In the genomic region with DNA sequence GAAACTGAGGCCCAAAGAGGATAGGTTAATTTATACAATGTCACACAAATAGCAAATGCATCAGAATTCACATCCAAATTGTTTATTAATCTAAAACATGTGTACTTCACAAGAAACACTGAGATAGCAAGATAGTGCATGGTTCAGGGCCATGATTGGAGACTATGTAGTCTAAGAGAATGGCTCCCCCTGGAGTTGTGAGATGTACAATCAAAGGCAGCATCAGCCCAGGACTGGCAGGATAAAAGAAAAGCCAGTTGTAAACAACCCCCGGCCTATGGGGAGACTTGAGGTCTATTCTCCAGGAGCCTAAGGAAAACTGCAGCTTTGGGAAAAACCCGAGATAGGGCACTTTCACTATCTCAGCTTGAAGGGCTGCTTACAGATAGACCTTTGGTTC, we compare ENCODE assay signal across 15 cellular contexts.
DNase-seq lines count a peak whose midpoint lies in the region; ATAC-seq and TF ChIP-seq lines count a peak whose summit lies in the region.
"Had no signal": no experiment of that assay in that cellular context is flagged by ENCODE, and none has a peak within 500 bp of the region (broad histone marks: within the 10 kb centered on the region; RNA-seq: fewer than 3 reads in every experiment).

No MANE protein-coding gene starts in this region.

- POLR2A ChIA-PET in A673 (lab: Charles Lee; ENCODE audit: low non-redundant PET), result no interaction called here

- BruUV-seq in A673 (replicated peaks; lab: Mats Ljungman, UMichigan), result no TSS peak

- no peak overlapping the region for H3K9ac ChIP-seq in NT2/D1 (ENCODE audit: insufficient read length, low read depth)
- H3K9ac ChIP-seq: parathyroid adenoma had no signal

- H3K4me3 Mint-ChIP-seq in endothelial cell (ENCODE audit: unreplicated experiment), result no peak overlapping the region
- H3K4me3 Mint-ChIP-seq: B cell; stimulated activated naive CD8-positive, alpha-beta T cell treated with anti-CD3 and anti-CD28 coated beads, Interleukin-15, Interleukin-2, amounts not matched to agents 100 ng/mL and 50 ng/mL, for 24 hours had no signal

- intact Hi-C loops in A673 (cut with micrococcal nuclease; ENCODE audit: unreplicated experiment), result loop anchor here (10.0 kb wide), 1 partner anchor 611 kb away; the partner anchor contains the start of gene DAB1
- intact Hi-C loops in posterior vena cava (cut with DNase I), result loop anchor here in 1 of 2 donors (10.0 kb wide), 1 partner anchor 491 kb away; no protein-coding TSS in a partner anchor

- ATAC-seq in HG02981 (IDR thresholded peaks at IDR 0.05; ENCODE audit: unreplicated experiment) (no peak), GM21390 (IDR thresholded peaks at IDR 0.05; ENCODE audit: unreplicated experiment) (no peak), HG02852 (IDR thresholded peaks at IDR 0.05; ENCODE audit: unreplicated experiment) (no peak)
- ATAC-seq: body of pancreas had no signal

- no peaks in the 10 kb centered on the region for H3K27me3 ChIP-seq in A673 (replicated peaks; ENCODE audit: insufficient read depth, low read depth, low read length, poor library complexity)
- peaks cover 2% of the 10 kb centered on the region for H3K27me3 ChIP-seq in GM06990 (replicated peaks; ENCODE audit: control insufficient read depth, insufficient read depth, low read length)
- no peaks in the 10 kb centered on the region for H3K27me3 ChIP-seq in NT2/D1 (ENCODE audit: insufficient read depth, insufficient read length)
- H3K27me3 ChIP-seq: body of pancreas had no signal

- H3K9me3 Mint-ChIP-seq in endothelial cell (ENCODE audit: unreplicated experiment), result no peaks in the 10 kb centered on the region
- H3K9me3 Mint-ChIP-seq: stimulated activated naive CD8-positive, alpha-beta T cell treated with anti-CD3 and anti-CD28 coated beads, Interleukin-15, Interleukin-2, amounts not matched to agents 100 ng/mL and 50 ng/mL, for 24 hours had no signal

- peak; percentile 66 for TF ChIP-seq CTCF in A673 (conservative IDR thresholded peaks at IDR 0.05; ENCODE audit: low read depth, low read length)
- TF ChIP-seq CTCF in GM06990 (IDR thresholded peaks at IDR 0.05; ENCODE audit: insufficient read depth, low read length, poor library complexity, severe bottlenecking), result peak; percentile 34
- TF ChIP-seq CTCF in endothelial cell (IDR thresholded peaks at IDR 0.05; ENCODE audit: unreplicated experiment), result no peak

- H3K4me3 ChIP-seq in A673 (ENCODE audit: low read depth, low read length, poor library complexity, severe bottlenecking) (no peak overlapping the region), GM06990 (replicated peaks; ENCODE audit: low read depth, low read length) (no peak overlapping the region), NT2/D1 (ENCODE audit: insufficient read length, low read depth) (no peak overlapping the region)
- H3K4me3 ChIP-seq: body of pancreas had no signal

- CTCF ChIA-PET in A673 (lab: Charles Lee), result interaction anchor here (0.6 kb wide), 1 partner anchor 1208 kb away, joined by 3 read pairs; no protein-coding TSS in a partner anchor

- no peak overlapping the region for H3K27ac ChIP-seq in A673 (ENCODE audit: low read depth, low read length, poor library complexity, severe bottlenecking)
- H3K27ac ChIP-seq: body of pancreas, parathyroid adenoma had no signal

- H3K9me3 ChIP-seq in A673 (ENCODE audit: low read depth, low read length, poor library complexity, severe bottlenecking) (no peaks in the 10 kb centered on the region), NT2/D1 (ENCODE audit: insufficient read depth, low read length) (no peaks in the 10 kb centered on the region)
- H3K9me3 ChIP-seq: body of pancreas had no signal

- no peak overlapping the region for H3K27ac Mint-ChIP-seq in endothelial cell (ENCODE audit: unreplicated experiment)
- H3K27ac Mint-ChIP-seq: B cell; stimulated activated naive CD8-positive, alpha-beta T cell treated with anti-CD3 and anti-CD28 coated beads, Interleukin-15, Interleukin-2, amounts not matched to agents 100 ng/mL and 50 ng/mL, for 24 hours had no signal

- no peaks in the 10 kb centered on the region for H3K36me3 ChIP-seq in A673 (ENCODE audit: insufficient read depth, low read length, poor library complexity, severe bottlenecking)
- H3K36me3 ChIP-seq in GM06990 (ENCODE audit: control insufficient read depth, insufficient read depth, low read length), result no peaks in the 10 kb centered on the region
- no peaks in the 10 kb centered on the region for H3K36me3 ChIP-seq in NT2/D1 (ENCODE audit: insufficient read depth, insufficient read length, low read length)

- H3K36me3 Mint-ChIP-seq in endothelial cell (ENCODE audit: low read depth, unreplicated experiment), result no peaks in the 10 kb centered on the region

- no peaks in the 10 kb centered on the region for H3K4me1 Mint-ChIP-seq in endothelial cell (ENCODE audit: unreplicated experiment)

- H3K27me3 Mint-ChIP-seq in endothelial cell (ENCODE audit: unreplicated experiment), result peaks cover 3% of the 10 kb centered on the region

- DNase-seq in A673 (ENCODE audit: low spot score), result peak; percentile 70
- DNase-seq in GM06990 (ENCODE audit: extremely low read depth, insufficient read length), result no peak
- DNase-seq in NT2/D1 (ENCODE audit: low read depth, low spot score), result peak; percentile 50
- DNase-seq in endothelial cell (ENCODE audit: low spot score), result peak; percentile 14
- DNase-seq in posterior vena cava (ENCODE audit: low spot score), result no peak
- DNase-seq: activated gamma-delta T cell; body of pancreas; NK-92 treated with Interleukin-12 subunit alpha and Interleukin-12 subunit beta, amount 100 ng/mL, for 24 hours; stimulated activated CD4-positive, alpha-beta T cell treated with anti-CD3 and anti-CD28 coated beads, Interleukin-4, amount 100 ng/mL, for 1 hour had no signal

- H3K4me1 ChIP-seq in A673 (ENCODE audit: insufficient read depth, low read length, poor library complexity, severe bottlenecking) (peaks cover 14% of the 10 kb centered on the region), NT2/D1 (ENCODE audit: insufficient read depth, insufficient read length) (peaks cover 4% of the 10 kb centered on the region)
- H3K4me1 ChIP-seq: body of pancreas, parathyroid adenoma had no signal

Comparison
In these comparisons a context has a peak if more than half of its experiments do, and no peak if none do; other contexts are left out.
1. DNase-seq: peak in A673 (single experiment), NT2/D1 (single experiment) and endothelial cell (single experiment); none in GM06990 (single experiment) and posterior vena cava (single experiment).